Comparison of ENCODE assay signal across 24 cellular contexts in the genomic region with DNA sequence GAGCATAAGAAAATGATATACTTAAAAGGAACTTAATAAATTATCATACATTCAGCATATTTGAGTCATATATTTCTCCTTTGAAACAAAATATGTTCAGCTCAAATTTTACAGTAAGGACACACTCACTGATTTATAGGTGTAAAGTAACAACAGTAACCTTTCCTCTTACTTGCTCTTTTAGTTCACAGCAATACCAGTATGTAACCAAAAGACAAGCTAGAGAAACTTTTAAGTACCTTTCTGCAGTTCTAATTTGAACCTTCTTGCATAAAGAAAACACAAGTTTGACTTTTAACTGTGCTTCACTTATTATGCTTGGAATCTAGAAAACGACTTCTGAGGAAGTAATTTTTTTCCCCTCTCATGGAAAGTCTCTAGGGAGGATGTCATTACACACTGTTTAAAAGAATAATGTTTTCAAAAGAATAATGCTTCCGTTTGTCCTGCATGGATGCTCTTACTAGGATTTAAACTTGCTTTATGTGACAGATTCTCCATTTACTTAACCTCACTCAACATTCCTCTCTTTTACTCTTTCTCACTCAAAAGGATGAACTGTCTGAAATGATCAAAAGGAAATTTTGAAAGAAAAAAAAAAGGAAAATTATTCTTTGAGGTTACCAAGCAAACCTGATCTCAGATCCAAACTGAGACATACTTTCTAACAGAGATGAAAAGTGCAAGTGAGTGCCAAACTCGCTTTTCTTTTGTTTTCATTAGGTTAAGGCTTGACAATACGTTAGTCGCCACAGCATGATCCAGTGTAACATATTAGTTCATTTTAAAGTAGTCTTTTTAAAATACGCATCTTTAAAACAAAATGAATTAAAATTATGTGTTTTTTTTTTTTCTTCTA. TPM values are rescaled to one million over a fixed set of nuclear protein-coding genes. Genes with fewer than 3 reads are reported as not detected.
DNase-seq lines count a peak whose midpoint lies in the region; ATAC-seq and TF ChIP-seq lines count a peak whose summit lies in the region.
"Had no signal": no experiment of that assay in that cellular context is flagged by ENCODE, and none has a peak within 500 bp of the region (broad histone marks: within the 10 kb centered on the region; RNA-seq: fewer than 3 reads in every experiment).

No MANE protein-coding gene starts in this region.

- H3K18ac ChIP-seq in mesendoderm (ENCODE audit: low read length): no peak overlapping the region

- TF ChIP-seq CTCF in activated CD8-positive, alpha-beta T cell treated with anti-CD3 and anti-CD28 coated beads for 36 hours (IDR thresholded peaks at IDR 0.05): no peak

- no peak overlapping the region for H2AK5ac ChIP-seq in mesendoderm (ENCODE audit: low read length)

- H3K56ac ChIP-seq in mesendoderm (ENCODE audit: low read length): no peak overlapping the region

- H3K79me2 ChIP-seq in GM23248 (ENCODE audit: insufficient read depth) (no peaks in the 10 kb centered on the region), mesendoderm (ENCODE audit: control insufficient read depth, insufficient read depth, low read length) (no peaks in the 10 kb centered on the region)

- 0 out of 2 replicates have a peak overlapping the region, but pooled peaks have one; percentile 7 for H3K9ac ChIP-seq in GM23248
- peak overlapping the region; percentile 53 for H3K9ac ChIP-seq in adipocyte (ENCODE audit: low read length)
- no peak overlapping the region for H3K9ac ChIP-seq in mesendoderm (ENCODE audit: low read length)

- H3K27ac ChIP-seq in GM23248: no peak overlapping the region
- H3K27ac ChIP-seq in mesendoderm (ENCODE audit: low read depth, low read length): no peak overlapping the region
- H3K27ac ChIP-seq: thyroid gland had no signal

- no peaks in the 10 kb centered on the region for H3K9me3 Mint-ChIP-seq in activated CD8-positive, alpha-beta T cell treated with anti-CD3 and anti-CD28 coated beads for 36 hours
- no peaks in the 10 kb centered on the region for H3K9me3 Mint-ChIP-seq in T-helper 2 cell treated with Interferon-gamma antibody and Interleukin-4, amounts not matched to agents 5 μg/mL and 100 μg/mL, for 36 hours
- H3K9me3 Mint-ChIP-seq: activated naive CD4-positive, alpha-beta T cell treated with anti-CD3 and anti-CD28 coated beads, Interleukin-2, amount 10 ng/mL, durations not matched to agents 7 days and 5 days; activated T-cell treated with anti-CD3 and anti-CD28 coated beads, Interleukin-2, amount 50 U/mL, for 72 hours; CD4-positive, alpha-beta memory T cell; naive thymus-derived CD8-positive, alpha-beta T cell; T-helper 1 cell treated with Interleukin-12 subunit alpha and Interleukin-12 subunit beta and Interleukin-4 antibody, amounts not matched to agents 30 μg/mL and 1 μg/mL, for 36 hours had no signal

- peaks cover 30% of the 10 kb centered on the region for H3K36me3 ChIP-seq in GM23248 (ENCODE audit: low read depth)
- H3K36me3 ChIP-seq in adipocyte (ENCODE audit: control insufficient read depth, insufficient read depth, low read length, severe bottlenecking): peaks cover 34% of the 10 kb centered on the region
- H3K36me3 ChIP-seq in mesendoderm (ENCODE audit: control insufficient read depth, insufficient read depth, low read length): no peaks in the 10 kb centered on the region
- H3K36me3 ChIP-seq: HAP-1, thyroid gland had no signal

- H4K8ac ChIP-seq in mesendoderm (ENCODE audit: low read depth, low read length): no peak overlapping the region

- no peaks in the 10 kb centered on the region for H3K27me3 Mint-ChIP-seq in activated CD8-positive, alpha-beta T cell treated with anti-CD3 and anti-CD28 coated beads for 36 hours
- H3K27me3 Mint-ChIP-seq in T-helper 2 cell treated with Interferon-gamma antibody and Interleukin-4, amounts not matched to agents 5 μg/mL and 100 μg/mL, for 36 hours (ENCODE audit: low read depth): peaks cover 43% of the 10 kb centered on the region
- H3K27me3 Mint-ChIP-seq: CD4-positive, alpha-beta memory T cell had no signal

- CTCF ChIA-PET in activated CD8-positive, alpha-beta T cell treated with anti-CD3 and anti-CD28 coated beads for 36 hours (lab: Charles Lee): no interaction called here

- no peaks in the 10 kb centered on the region for H3K79me1 ChIP-seq in mesendoderm (ENCODE audit: low read length)

- H3K27me3 ChIP-seq in GM23248 (replicated peaks; ENCODE audit: insufficient read depth) (no peaks in the 10 kb centered on the region), adipocyte (replicated peaks; ENCODE audit: control insufficient read depth, insufficient read depth, low read length) (no peaks in the 10 kb centered on the region), mesendoderm (ENCODE audit: insufficient read depth, low read length, poor library complexity) (no peaks in the 10 kb centered on the region)
- H3K27me3 ChIP-seq: thyroid gland had no signal

- no peak overlapping the region for H3K27ac Mint-ChIP-seq in activated CD8-positive, alpha-beta T cell treated with anti-CD3 and anti-CD28 coated beads for 36 hours
- no peak overlapping the region for H3K27ac Mint-ChIP-seq in T-helper 2 cell treated with Interferon-gamma antibody and Interleukin-4, amounts not matched to agents 5 μg/mL and 100 μg/mL, for 36 hours
- H3K27ac Mint-ChIP-seq: activated naive CD4-positive, alpha-beta T cell treated with anti-CD3 and anti-CD28 coated beads, Interleukin-2, amount 10 ng/mL, durations not matched to agents 7 days and 5 days; activated T-cell treated with anti-CD3 and anti-CD28 coated beads, Interleukin-2, amount 50 U/mL, for 72 hours; CD4-positive, alpha-beta memory T cell; naive thymus-derived CD8-positive, alpha-beta T cell; T-helper 1 cell treated with Interleukin-12 subunit alpha and Interleukin-12 subunit beta and Interleukin-4 antibody, amounts not matched to agents 30 μg/mL and 1 μg/mL, for 36 hours had no signal

- H2BK120ac ChIP-seq in mesendoderm (ENCODE audit: low read depth, low read length): no peak overlapping the region

- 76 to 79% methylated on average over 6 of the region's 6 CpGs for WGBS in GM23248 (ENCODE audit: low coverage in 1 of 2, low lambda C conversion rate in 2 of 2, missing lambda C conversion rate in 2 of 2), 2 experiments
- no CpG with 5 or more reads among the region's 6 CpGs for WGBS in mesendoderm (ENCODE audit: extremely low coverage, insufficient coverage, low lambda C conversion rate)

- H2BK15ac ChIP-seq in mesendoderm (replicated peaks; ENCODE audit: low read depth): no peak overlapping the region

- H3K4me1 Mint-ChIP-seq in activated CD8-positive, alpha-beta T cell treated with anti-CD3 and anti-CD28 coated beads for 36 hours (ENCODE audit: low read depth): no peaks in the 10 kb centered on the region
- H3K4me1 Mint-ChIP-seq in T-helper 2 cell treated with Interferon-gamma antibody and Interleukin-4, amounts not matched to agents 5 μg/mL and 100 μg/mL, for 36 hours (ENCODE audit: low read depth): peaks cover 1% of the 10 kb centered on the region
- H3K4me1 Mint-ChIP-seq: activated naive CD4-positive, alpha-beta T cell treated with anti-CD3 and anti-CD28 coated beads, Interleukin-2, amount 10 ng/mL, durations not matched to agents 7 days and 5 days had no signal

- H4K5ac ChIP-seq in mesendoderm (ENCODE audit: low read length): no peak overlapping the region

- no peak overlapping the region for H2BK5ac ChIP-seq in mesendoderm (ENCODE audit: low read length)

- H3K9me2 ChIP-seq in GM23248 (ENCODE audit: insufficient read depth): no peaks in the 10 kb centered on the region

- H3K23ac ChIP-seq in mesendoderm (ENCODE audit: low read length): no peak overlapping the region

- no peaks in the 10 kb centered on the region for H3K36me3 Mint-ChIP-seq in activated CD8-positive, alpha-beta T cell treated with anti-CD3 and anti-CD28 coated beads for 36 hours (ENCODE audit: low read depth)
- no peaks in the 10 kb centered on the region for H3K36me3 Mint-ChIP-seq in T-helper 2 cell treated with Interferon-gamma antibody and Interleukin-4, amounts not matched to agents 5 μg/mL and 100 μg/mL, for 36 hours (ENCODE audit: low read depth)
- H3K36me3 Mint-ChIP-seq: activated naive CD4-positive, alpha-beta T cell treated with anti-CD3 and anti-CD28 coated beads, Interleukin-2, amount 10 ng/mL, durations not matched to agents 7 days and 5 days; naive thymus-derived CD8-positive, alpha-beta T cell had no signal

- H3F3A ChIP-seq in GM23248 (ENCODE audit: insufficient read depth): peaks cover 24% of the 10 kb centered on the region

- POLR2A ChIA-PET in activated CD8-positive, alpha-beta T cell treated with anti-CD3 and anti-CD28 coated beads for 36 hours (lab: Charles Lee): no interaction called here

- no peak overlapping the region for H3K4me3 Mint-ChIP-seq in activated CD8-positive, alpha-beta T cell treated with anti-CD3 and anti-CD28 coated beads for 36 hours
- no peak overlapping the region for H3K4me3 Mint-ChIP-seq in T-helper 2 cell treated with Interferon-gamma antibody and Interleukin-4, amounts not matched to agents 5 μg/mL and 100 μg/mL, for 36 hours
- H3K4me3 Mint-ChIP-seq: activated naive CD4-positive, alpha-beta T cell treated with anti-CD3 and anti-CD28 coated beads, Interleukin-2, amount 10 ng/mL, durations not matched to agents 7 days and 5 days; activated T-cell treated with anti-CD3 and anti-CD28 coated beads, Interleukin-2, amount 50 U/mL, for 72 hours; CD4-positive, alpha-beta memory T cell; naive thymus-derived CD8-positive, alpha-beta T cell; T-helper 1 cell treated with Interleukin-12 subunit alpha and Interleukin-12 subunit beta and Interleukin-4 antibody, amounts not matched to agents 30 μg/mL and 1 μg/mL, for 36 hours had no signal

- intact Hi-C loops in sciatic nerve (cut with DNase I): no loop called here
- intact Hi-C loops in activated CD8-positive, alpha-beta T cell treated with anti-CD3 and anti-CD28 coated beads for 36 hours (cut with micrococcal nuclease): no loop called here

- H3K9me3 ChIP-seq in GM23248 (ENCODE audit: low read depth) (no peaks in the 10 kb centered on the region), adipocyte (ENCODE audit: control insufficient read depth, low read length) (no peaks in the 10 kb centered on the region)
- H3K9me3 ChIP-seq: HAP-1, thyroid gland had no signal

- no peak overlapping the region for H3K4me3 ChIP-seq in GM23248
- peak overlapping the region; percentile 29 for H3K4me3 ChIP-seq in adipocyte (ENCODE audit: low read length)
- no peak overlapping the region for H3K4me3 ChIP-seq in mesendoderm (ENCODE audit: low read length)
- H3K4me3 ChIP-seq: HAP-1, smooth muscle cell, thyroid gland had no signal

- H3K4me1 ChIP-seq in GM23248 (ENCODE audit: insufficient read depth) (peaks cover 33% of the 10 kb centered on the region), adipocyte (ENCODE audit: control insufficient read depth, insufficient read depth, low read length) (peaks cover 31% of the 10 kb centered on the region), mesendoderm (ENCODE audit: control insufficient read depth, low read depth, low read length) (no peaks in the 10 kb centered on the region)
- H3K4me1 ChIP-seq: HAP-1 had no signal

- peak; percentile 31 for ATAC-seq in sciatic nerve
- no peak for ATAC-seq in activated CD8-positive, alpha-beta T cell treated with anti-CD3 and anti-CD28 coated beads for 36 hours
- no peak for ATAC-seq in HG02938 (IDR thresholded peaks at IDR 0.05; ENCODE audit: unreplicated experiment)
- ATAC-seq: naive thymus-derived CD8-positive, alpha-beta T cell had no signal

- no peak overlapping the region for H3K4ac ChIP-seq in mesendoderm (ENCODE audit: low read depth, low read length)

- H2AFZ ChIP-seq in GM23248: no peak overlapping the region

- no peaks in the 10 kb centered on the region for H4K20me1 ChIP-seq in GM23248 (ENCODE audit: insufficient read depth)

- in situ Hi-C loops in GM23248 (cut with MboI): no loop called here

- peak; percentile 14 for DNase-seq in GM23248
- DNase-seq in adipocyte (ENCODE audit: low read depth): peak; percentile 62
- DNase-seq in left kidney (ENCODE audit: low read depth, low spot score): peak; percentile 70
- DNase-seq in sciatic nerve (ENCODE audit: low spot score): no peak
- no peak for DNase-seq in activated CD8-positive, alpha-beta T cell treated with anti-CD3 and anti-CD28 coated beads for 36 hours
- no peak for DNase-seq in mesendoderm
- no peak for DNase-seq in T-helper 2 cell treated with Interferon-gamma antibody and Interleukin-4, amounts not matched to agents 5 μg/mL and 100 μg/mL, for 36 hours (ENCODE audit: low spot score)
- DNase-seq: activated CD4-positive, alpha-beta T cell treated with anti-CD3 and anti-CD28 coated beads for 4 hours; activated naive CD4-positive, alpha-beta T cell treated with anti-CD3 and anti-CD28 coated beads, Interleukin-2, amount 10 ng/mL, durations not matched to agents 7 days and 5 days; activated T-cell treated with anti-CD3 and anti-CD28 coated beads, Interleukin-2, amount 50 U/mL, for 72 hours; CD4-positive, alpha-beta memory T cell; central memory CD4-positive, alpha-beta T cell; naive thymus-derived CD8-positive, alpha-beta T cell; NCI-H1105; NCI-H2081; NCI-H510A; NK-92 treated with Interleukin-12 subunit alpha and Interleukin-12 subunit beta, amount 100 ng/mL, for 24 hours; stimulated activated CD4-positive, alpha-beta T cell treated with anti-CD3 and anti-CD28 coated beads, Interleukin-2, amount 100 ng/mL, for 48 hours; stimulated activated naive CD4-positive, alpha-beta T cell treated with Interleukin-2 at 50 U/mL for 16 hours; thyroid gland had no signal

- H3K4me2 ChIP-seq in GM23248 (ENCODE audit: unreplicated experiment) (peak overlapping the region; percentile 50), mesendoderm (ENCODE audit: low read length) (no peak overlapping the region)
- H3K4me2 ChIP-seq: smooth muscle cell had no signal

RNA-seq across cellular contexts. Expression of a gene that starts 22.4 kb away (rescaled TPM):
- total RNA-seq in GM23248 (2014; rRNA removed; shearing (Covaris generic)): not detected in 2 replicates
- polyA plus RNA-seq in GM23248 (2016; fragmentation: Nextera tagmentation; extraction: Ambion mirVana): 1.6 and 1.7 TPM in 2 replicates
- 5.5 TPM for total RNA-seq in sciatic nerve
- 10 to 100 TPM; 10.9 to 11.3 TPM for total RNA-seq in activated CD8-positive, alpha-beta T cell treated with anti-CD3 and anti-CD28 coated beads for 36 hours
- polyA plus RNA-seq in mesendoderm (2013, experiment 1 of 2): 2.0 TPM
- polyA plus RNA-seq in mesendoderm (2013, experiment 2 of 2): 1.8 TPM

Comparison
In these comparisons a context has a peak if more than half of its experiments do, and no peak if none do; other contexts are left out.
1. DNase-seq: peak in GM23248 (single experiment), adipocyte (single experiment) and left kidney (single experiment); none in sciatic nerve (single experiment), activated CD8-positive, alpha-beta T cell treated with anti-CD3 and anti-CD28 coated beads for 36 hours (single experiment), mesendoderm (single experiment) and T-helper 2 cell treated with Interferon-gamma antibody and Interleukin-4, amounts not matched to agents 5 μg/mL and 100 μg/mL, for 36 hours (single experiment).